10 cellular contexts compared by ENCODE assay signal in the genomic region with DNA sequence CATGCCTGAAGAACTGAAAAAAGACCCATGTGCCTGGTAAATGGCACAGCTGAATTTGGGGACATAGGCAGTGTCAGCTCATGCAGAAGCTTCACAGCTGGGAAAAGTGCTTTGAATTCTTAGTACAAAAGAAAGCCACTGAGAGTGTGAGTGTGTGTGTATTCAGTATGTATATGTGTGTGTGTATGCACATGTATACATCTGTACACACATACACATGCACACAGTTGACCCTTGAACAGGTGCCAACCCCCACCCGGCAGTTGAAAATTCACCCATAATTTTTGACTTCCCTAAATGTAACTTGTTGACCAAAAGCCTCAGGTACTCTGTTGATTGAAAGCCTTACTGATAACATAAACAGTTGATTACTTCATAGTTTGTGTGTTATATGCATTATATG. TPM values are rescaled to one million over a fixed set of nuclear protein-coding genes. Genes with fewer than 3 reads are reported as not detected.
DNase-seq lines count a peak whose midpoint lies in the region; ATAC-seq and TF ChIP-seq lines count a peak whose summit lies in the region.
"Had no signal": no experiment of that assay in that cellular context is flagged by ENCODE, and none has a peak within 500 bp of the region (broad histone marks: within the 10 kb centered on the region; RNA-seq: fewer than 3 reads in every experiment).

No MANE protein-coding gene starts in this region.

- peaks cover 2% of the 10 kb centered on the region for H3K9me3 Mint-ChIP-seq in activated naive CD4-positive, alpha-beta T cell treated with anti-CD3 and anti-CD28 coated beads, Interleukin-2, amount 10 ng/mL, durations not matched to agents 7 days and 5 days
- no peaks in the 10 kb centered on the region for H3K9me3 Mint-ChIP-seq in dendritic cell treated with granulocyte-macrophage colony-stimulating factor and Interleukin-4, amounts not matched to agents 40 ng/mL and 50 ng/mL, for 4 days

- H3K27me3 ChIP-seq in thymus (ENCODE audit: control insufficient read depth, insufficient read depth): no peaks in the 10 kb centered on the region

- H3K27me3 Mint-ChIP-seq in activated naive CD4-positive, alpha-beta T cell treated with anti-CD3 and anti-CD28 coated beads, Interleukin-2, amount 10 ng/mL, durations not matched to agents 7 days and 5 days: peaks cover 7% of the 10 kb centered on the region
- no peaks in the 10 kb centered on the region for H3K27me3 Mint-ChIP-seq in dendritic cell treated with granulocyte-macrophage colony-stimulating factor and Interleukin-4, amounts not matched to agents 40 ng/mL and 50 ng/mL, for 4 days

- 50% methylated on average over 1 of the region's 1 CpG for WGBS in thymus

- peak overlapping the region; percentile 68 for H3K4me3 Mint-ChIP-seq in activated naive CD4-positive, alpha-beta T cell treated with anti-CD3 and anti-CD28 coated beads, Interleukin-2, amount 10 ng/mL, durations not matched to agents 7 days and 5 days
- peak overlapping the region; percentile 73 for H3K4me3 Mint-ChIP-seq in dendritic cell treated with granulocyte-macrophage colony-stimulating factor and Interleukin-4, amounts not matched to agents 40 ng/mL and 50 ng/mL, for 4 days

- H3K9me3 ChIP-seq in OCI-LY7 (ENCODE audit: low read length) (no peaks in the 10 kb centered on the region), thymus (ENCODE audit: control insufficient read depth) (no peaks in the 10 kb centered on the region)
- H3K9me3 ChIP-seq: left ventricle myocardium inferior had no signal

- no TSS peak for BruUV-seq in OCI-LY7 (replicated peaks; lab: Mats Ljungman, UMichigan)

- DNase-seq in activated naive CD4-positive, alpha-beta T cell treated with anti-CD3 and anti-CD28 coated beads, Interleukin-2, amount 10 ng/mL, durations not matched to agents 7 days and 5 days: no peak
- no peak for DNase-seq in activated naive CD4-positive, alpha-beta T cell (lab: John Stamatoyannopoulos, UW)
- DNase-seq in OCI-LY7 (ENCODE audit: low spot score) (peak; percentile 50), T-helper 9 cell (no peak), NCI-H2029 treated with DMSO at 0.1 percent for 48 hours (lab: John Stamatoyannopoulos, UW) (no peak)
- DNase-seq: GM23248 had no signal

- H3K27ac ChIP-seq in OCI-LY7 (ENCODE audit: low read depth, low read length, poor library complexity, severe bottlenecking) (peak overlapping the region; percentile 88), thymus (ENCODE audit: low read depth) (peak overlapping the region; percentile 37)

- H3K4me2 ChIP-seq in OCI-LY7 (ENCODE audit: low read length): peak overlapping the region; percentile 74

- H4K20me1 ChIP-seq in OCI-LY7 (ENCODE audit: insufficient read depth, low read length): no peaks in the 10 kb centered on the region

- no peak for TF ChIP-seq CTCF in OCI-LY7 (conservative IDR thresholded peaks at IDR 0.05; ENCODE audit: low read length)

- peak overlapping the region; percentile 58 for H3K4me3 ChIP-seq in OCI-LY7 (ENCODE audit: low read depth, low read length, poor library complexity, severe bottlenecking)
- peak overlapping the region; percentile 51 for H3K4me3 ChIP-seq in thymus (ENCODE audit: low read length)
- H3K4me3 ChIP-seq: left ventricle myocardium inferior had no signal

- no peak for ATAC-seq in HG02678 (IDR thresholded peaks at IDR 0.05; ENCODE audit: unreplicated experiment)

- intact Hi-C loops in OCI-LY7 (cut with micrococcal nuclease; ENCODE audit: unreplicated experiment): loop anchor here (5.0 kb wide), 2 partner anchors 60 to 550 kb away; no protein-coding TSS in a partner anchor
- intact Hi-C loops in dendritic cell treated with granulocyte-macrophage colony-stimulating factor and Interleukin-4, amounts not matched to agents 40 ng/mL and 50 ng/mL, for 4 days (cut with micrococcal nuclease): loop anchor here (5.0 to 10.0 kb wide), 2 partner anchors 380 to 468 kb away; partner anchors contain the start of genes CASP3, CENPU and PRIMPOL

- H3K4me1 Mint-ChIP-seq in activated naive CD4-positive, alpha-beta T cell treated with anti-CD3 and anti-CD28 coated beads, Interleukin-2, amount 10 ng/mL, durations not matched to agents 7 days and 5 days: peaks cover 62% of the 10 kb centered on the region
- H3K4me1 Mint-ChIP-seq in dendritic cell treated with granulocyte-macrophage colony-stimulating factor and Interleukin-4, amounts not matched to agents 40 ng/mL and 50 ng/mL, for 4 days (ENCODE audit: low read depth): peaks cover 52% of the 10 kb centered on the region

- CTCF ChIA-PET in activated naive CD4-positive, alpha-beta T cell treated with anti-CD3 and anti-CD28 coated beads, Interleukin-2, amount 10 ng/mL, durations not matched to agents 7 days and 5 days (lab: Charles Lee): interaction anchor here (2.9 to 9.0 kb wide), 7 partner anchors 14 to 478 kb away, joined by 8 to 115 read pairs (median 26); no protein-coding TSS in a partner anchor
- CTCF ChIA-PET in OCI-LY7 (lab: Charles Lee; ENCODE audit: unreplicated experiment): interaction anchor here (1.3 to 1.7 kb wide), 2 partner anchors 17 to 21 kb away, joined by 6 to 8 read pairs; no protein-coding TSS in a partner anchor

- H3K27ac Mint-ChIP-seq in activated naive CD4-positive, alpha-beta T cell treated with anti-CD3 and anti-CD28 coated beads, Interleukin-2, amount 10 ng/mL, durations not matched to agents 7 days and 5 days: peak overlapping the region; percentile 96
- H3K27ac Mint-ChIP-seq in dendritic cell treated with granulocyte-macrophage colony-stimulating factor and Interleukin-4, amounts not matched to agents 40 ng/mL and 50 ng/mL, for 4 days: peak overlapping the region; percentile 87

- POLR2A ChIA-PET in OCI-LY7 (lab: Charles Lee): interaction anchor here (0.5 to 9.4 kb wide), 15 partner anchors 15 to 942 kb away, joined by 3 to 283 read pairs (median 6); partner anchors contain the start of gene SNX25

- H3K9me2 ChIP-seq in OCI-LY7 (ENCODE audit: insufficient read depth, low read length): no peaks in the 10 kb centered on the region

- no peaks in the 10 kb centered on the region for H3K36me3 Mint-ChIP-seq in activated naive CD4-positive, alpha-beta T cell treated with anti-CD3 and anti-CD28 coated beads, Interleukin-2, amount 10 ng/mL, durations not matched to agents 7 days and 5 days
- H3K36me3 Mint-ChIP-seq in dendritic cell treated with granulocyte-macrophage colony-stimulating factor and Interleukin-4, amounts not matched to agents 40 ng/mL and 50 ng/mL, for 4 days (ENCODE audit: low read depth): no peaks in the 10 kb centered on the region

- no peaks in the 10 kb centered on the region for H3K36me3 ChIP-seq in OCI-LY7 (ENCODE audit: insufficient read depth, low read length)
- H3K36me3 ChIP-seq in thymus (ENCODE audit: control insufficient read depth, insufficient read depth): no peaks in the 10 kb centered on the region
- H3K36me3 ChIP-seq: left ventricle myocardium inferior had no signal

- no peaks in the 10 kb centered on the region for H3K79me2 ChIP-seq in OCI-LY7 (ENCODE audit: insufficient read depth, low read depth, low read length)

- H3K4me1 ChIP-seq in OCI-LY7 (ENCODE audit: insufficient read depth, low read length, poor library complexity, severe bottlenecking) (peaks cover 69% of the 10 kb centered on the region), thymus (ENCODE audit: control insufficient read depth, insufficient read depth, low read length) (peaks cover 4% of the 10 kb centered on the region)

- H2AFZ ChIP-seq in OCI-LY7 (ENCODE audit: low read length): peak overlapping the region; percentile 71

RNA-seq across cellular contexts. Expression of gene ENPP6, which starts 49.5 kb away (rescaled TPM):
- not detected in 2 replicates for total RNA-seq in OCI-LY7 (2014; rRNA removed; shearing (Covaris generic))
- not detected in 2 replicates for total RNA-seq in OCI-LY7 (2022)
- 1.1 TPM for polyA plus RNA-seq in thymus
- total RNA-seq: GM23248, left ventricle myocardium inferior had no signal
- polyA plus RNA-seq: GM23248 had no signal
